ENCODE assay signal across 14 cellular contexts in genomic region chr17:1003972-1004768, GRCh38. TPM values are rescaled to one million over a fixed set of nuclear protein-coding genes. Genes with fewer than 3 reads are reported as not detected.
A peak's percentile ranks its signal among the peaks of the same experiment; 100 is the strongest.
DNase-seq lines count a peak whose midpoint lies in the region; ATAC-seq, FAIRE-seq and TF ChIP-seq lines count a peak whose summit lies in the region.
"Had no signal": no experiment of that assay in that cellular context is flagged by ENCODE, and none has a peak within 500 bp of the region (broad histone marks: within the 10 kb centered on the region; RNA-seq: fewer than 3 reads in every experiment).

No MANE protein-coding gene starts in this region.

- TF ChIP-seq CTCF in heart left ventricle (IDR thresholded peaks at IDR 0.05) (no peak), H1 (IDR thresholded peaks at IDR 0.05; ENCODE audit: control extremely low read depth in 1 of 3, insufficient read depth in 1 of 3, low read depth in 1 of 3, low read length in 3 of 3) (no peak)

- H2BK20ac ChIP-seq in H1 (ENCODE audit: low read length): no peak overlapping the region

- no peak overlapping the region for H2BK120ac ChIP-seq in H1 (replicated peaks; ENCODE audit: low read depth, low read length)
- no peak overlapping the region for H2BK120ac ChIP-seq in neuronal stem cell (ENCODE audit: low read depth, low read length)

- H4K91ac ChIP-seq in H1 (replicated peaks; ENCODE audit: insufficient read length, low read length): no peak overlapping the region
- H4K91ac ChIP-seq in neuronal stem cell (ENCODE audit: low read depth, low read length, poor library complexity): no peak overlapping the region

- H3K4ac ChIP-seq in H1 (replicated peaks; ENCODE audit: insufficient read length, low read depth, low read length) (no peak overlapping the region), neuronal stem cell (ENCODE audit: low read length) (no peak overlapping the region)

- H2AK5ac ChIP-seq in H1 (ENCODE audit: low read depth, low read length): 0 out of 2 replicates have a peak overlapping the region, but pooled peaks have one; percentile 24
- H2AK5ac ChIP-seq in neuronal stem cell (ENCODE audit: low read depth, low read length): no peak overlapping the region

- no peak overlapping the region for H2AFZ ChIP-seq in H1 (ENCODE audit: low read length)
- H2AFZ ChIP-seq in neuronal stem cell (ENCODE audit: low read length): no peak overlapping the region
- H2AFZ ChIP-seq: PC-9 had no signal

- H3K4me3 ChIP-seq in heart left ventricle (no peak overlapping the region), H1 (ENCODE audit: extremely low read depth in 1 of 4, insufficient read depth in 2 of 4, low read depth in 3 of 4, low read length in 4 of 4) (no peak overlapping the region), neuronal stem cell (ENCODE audit: low read length in 2 of 2) (no peak overlapping the region)
- H3K4me3 ChIP-seq: A549, PC-9, skin epidermis had no signal

- H3K56ac ChIP-seq in H1 (replicated peaks; ENCODE audit: insufficient read length, low read depth, low read length): no peak overlapping the region

- H3K4me2 ChIP-seq in H1 (ENCODE audit: insufficient read depth in 1 of 2, low read depth in 2 of 2, low read length in 2 of 2): no peak overlapping the region
- no peak overlapping the region for H3K4me2 ChIP-seq in neuronal stem cell (ENCODE audit: insufficient read depth, low read length, poor library complexity, severe bottlenecking)
- H3K4me2 ChIP-seq: A549, PC-9 had no signal

- H3K4me1 ChIP-seq in heart left ventricle: peaks cover 16 to 98% (median 81%) of the 10 kb centered on the region in 12 donors
- H3K4me1 ChIP-seq in H1 (replicated peaks in 1 of 4; ENCODE audit: control insufficient read depth in 3 of 4, insufficient read depth in 4 of 4, low read length in 3 of 4): peaks cover 0 to 3% (median 0%) of the 10 kb centered on the region in 4 experiments; a peak in 4 of 7 replicates
- H3K4me1 ChIP-seq in neuronal stem cell (ENCODE audit: control insufficient read depth in 2 of 2, insufficient read depth in 1 of 2, low read depth in 1 of 2, low read length in 2 of 2): no peaks in the 10 kb centered on the region
- H3K4me1 ChIP-seq: A549 had no signal

- WGBS in heart left ventricle, 4 donors: 59 to 82% (median 70%) methylated on average over 20 to 30 of the region's 30 CpGs
- WGBS in H1 (ENCODE audit: extremely low coverage in 1 of 2, insufficient coverage in 1 of 2, insufficient read length in 1 of 2, insufficient replicate concordance in 2 of 2, low coverage in 1 of 2, low lambda C conversion rate in 2 of 2, missing lambda C conversion rate in 1 of 2), 2 experiments: 85% methylated on average over 30 of the region's 30 CpGs; no CpG with 5 or more reads in 1 of the 2 experiments
- no CpG with 5 or more reads among the region's 30 CpGs for WGBS in neuronal stem cell (ENCODE audit: extremely low coverage in 2 of 2, insufficient read length in 2 of 2, insufficient replicate concordance in 1 of 2), 2 donors

- POLR2A ChIA-PET in H1 (lab: Charles Lee; ENCODE audit: partially characterized antibody): interaction anchor here (0.9 to 1.2 kb wide), 3 partner anchors 17 to 262 kb away, joined by 3 read pairs; no protein-coding TSS in a partner anchor

- intact Hi-C loops in heart left ventricle (cut with DNase I): loop anchor here in 7 of 10 donors (2.0 to 5.0 kb wide), 7 partner anchors 15 to 53 kb away; no protein-coding TSS in a partner anchor
- intact Hi-C loops in cardiac septum (cut with DNase I): loop anchor here (2.0 kb wide), 2 partner anchors 17 to 47 kb away; no protein-coding TSS in a partner anchor

- H3K18ac ChIP-seq in H1 (ENCODE audit: extremely low read depth, low read length) (no peak overlapping the region), neuronal stem cell (ENCODE audit: low read length) (no peak overlapping the region)

- CTCF ChIA-PET in H1 (lab: Charles Lee; ENCODE audit: partially characterized antibody): interaction anchor here (1.1 to 12.7 kb wide), 6 partner anchors 7 to 53 kb away, joined by 3 to 144 read pairs (median 3); partner anchors contain the start of gene TIMM22

- no peak overlapping the region for H3K9ac ChIP-seq in H1 (replicated peaks in 1 of 4; ENCODE audit: extremely low read depth in 1 of 4, low read depth in 3 of 4, low read length in 3 of 4)
- H3K9ac ChIP-seq in neuronal stem cell (ENCODE audit: low read depth, low read length, poor library complexity): no peak overlapping the region

- TF ChIP-seq EP300 in H1 (IDR thresholded peaks at IDR 0.05; ENCODE audit: borderline replicate concordance in 1 of 2, low read depth in 2 of 2, low read length in 2 of 2): no peak

- H4K8ac ChIP-seq in H1 (ENCODE audit: extremely low read depth, insufficient read depth, low read length) (no peak overlapping the region), neuronal stem cell (ENCODE audit: low read depth, low read length) (no peak overlapping the region)

- H3K36me3 ChIP-seq in heart left ventricle (peaks cover 0 to 93% (median 80%) of the 10 kb centered on the region in 9 donors), H1 (ENCODE audit: control insufficient read depth in 2 of 4, insufficient read depth in 4 of 4, low read length in 3 of 4) (peaks cover 6 to 28% (median 17%) of the 10 kb centered on the region in 4 experiments), neuronal stem cell (replicated peaks in 1 of 2; ENCODE audit: control insufficient read depth in 2 of 2, insufficient read depth in 2 of 2, low read length in 2 of 2) (peaks cover 62 to 88% of the 10 kb centered on the region in 2 donors)

- H3K27me3 ChIP-seq in heart left ventricle (no peaks in the 10 kb centered on the region), H1 (replicated peaks in 1 of 4; ENCODE audit: control insufficient read depth in 3 of 4, extremely low read depth in 1 of 4, insufficient read depth in 3 of 4, low read length in 3 of 4) (no peaks in the 10 kb centered on the region), neuronal stem cell (ENCODE audit: control insufficient read depth in 3 of 3, insufficient read depth in 3 of 3, low read depth in 1 of 3, low read length in 3 of 3) (no peaks in the 10 kb centered on the region)

- H2BK12ac ChIP-seq in H1 (ENCODE audit: low read depth, low read length) (no peak overlapping the region), neuronal stem cell (ENCODE audit: low read length) (no peak overlapping the region)

- H4K5ac ChIP-seq in H1 (ENCODE audit: insufficient read length, low read depth, low read length): no peak overlapping the region

- H2BK15ac ChIP-seq in H1 (ENCODE audit: low read length) (no peak overlapping the region), neuronal stem cell (ENCODE audit: low read length) (no peak overlapping the region)

- H3K27ac ChIP-seq in heart left ventricle (peak overlapping the region in 10 of 12 donors; percentile 45 to 89 (median 81)), H1 (ENCODE audit: low read depth, low read length) (no peak overlapping the region), neuronal stem cell (replicated peaks; ENCODE audit: low read length) (no peak overlapping the region)
- H3K27ac ChIP-seq: A549, PC-9 had no signal

- H2BK5ac ChIP-seq in H1 (ENCODE audit: low read depth, low read length) (0 out of 2 replicates have a peak overlapping the region, but pooled peaks have one; percentile 52), neuronal stem cell (ENCODE audit: low read length) (peak overlapping the region; percentile 60)

- H3K79me2 ChIP-seq in H1 (ENCODE audit: control insufficient read depth in 1 of 2, insufficient read depth in 2 of 2, low read length in 2 of 2): no peaks in the 10 kb centered on the region

- H4K20me1 ChIP-seq in H1 (replicated peaks in 1 of 2; ENCODE audit: control insufficient read depth in 1 of 2, insufficient read depth in 2 of 2, low read length in 2 of 2): peaks cover 2 to 7% of the 10 kb centered on the region in 2 experiments

- H3K9me3 ChIP-seq in heart left ventricle (no peaks in the 10 kb centered on the region), H1 (ENCODE audit: insufficient read depth in 2 of 2, low read depth in 1 of 2, low read length in 1 of 2) (no peaks in the 10 kb centered on the region), neuronal stem cell (replicated peaks in 1 of 2; ENCODE audit: control insufficient read depth in 2 of 2, insufficient read depth in 1 of 2, low read depth in 1 of 2, low read length in 2 of 2) (no peaks in the 10 kb centered on the region)
- H3K9me3 ChIP-seq: A549 had no signal

- TF ChIP-seq POLR2A in heart left ventricle (IDR thresholded peaks at IDR 0.05) (no peak), H1 (IDR thresholded peaks at IDR 0.05; ENCODE audit: control extremely low read depth in 1 of 2, low read depth in 2 of 2, low read length in 2 of 2) (0 out of 3 replicates have a peak, but pooled peaks of 1 of the 2 experiments have one; percentile 6)

- TF ChIP-seq RAD21 in H1 (IDR thresholded peaks at IDR 0.05 in 1 of 2, conservative IDR thresholded peaks at IDR 0.05 in 1 of 2; ENCODE audit: low read depth in 2 of 2, low read length in 2 of 2): no peak

- no peak for FAIRE-seq in H1 (lab: Jason Lieb, UNC)
- FAIRE-seq: A549 had no signal

- H3K14ac ChIP-seq in H1 (ENCODE audit: insufficient read length) (no peak overlapping the region), neuronal stem cell (ENCODE audit: low read length) (no peak overlapping the region)

- no peak for DNase-seq in heart left ventricle
- no peak for DNase-seq in cardiac septum (ENCODE audit: low spot score)
- DNase-seq in H1 (ENCODE audit: low read depth in 1 of 2, low spot score in 2 of 2): no peak
- DNase-seq in neuronal stem cell (ENCODE audit: low spot score): no peak
- no peak for DNase-seq in SKM-1 treated with dmso at 0.1 percent for 144 hours (lab: John Stamatoyannopoulos, UW; ENCODE audit: unreplicated experiment)
- no peak for DNase-seq in SIG-M5 (lab: John Stamatoyannopoulos, UW)
- DNase-seq in stimulated activated CD4-positive, alpha-beta T cell treated with anti-CD3 and anti-CD28 coated beads, Interleukin-4, amount 100 ng/mL, for 24 hours: no peak
- no peak for DNase-seq in GM19240 (ENCODE audit: insufficient read length, low spot score)
- DNase-seq: natural killer cell, NCI-H226, PC-9 had no signal

- no peaks in the 10 kb centered on the region for H3K23me2 ChIP-seq in H1 (ENCODE audit: low read depth, low read length)

- H3K79me1 ChIP-seq in H1 (ENCODE audit: low read depth, low read length): peaks cover 3% of the 10 kb centered on the region; the same call in 1 of the 2 replicates
- no peaks in the 10 kb centered on the region for H3K79me1 ChIP-seq in neuronal stem cell (ENCODE audit: low read depth, low read length)

- ATAC-seq in heart left ventricle: no peak
- ATAC-seq: activated naive CD4-positive, alpha-beta T cell treated with anti-CD3 and anti-CD28 coated beads, Interleukin-2, amount 50 U/mL, for 72 hours; natural killer cell had no signal

- no peak overlapping the region for H3K23ac ChIP-seq in H1 (ENCODE audit: insufficient read length)
- H3K23ac ChIP-seq in neuronal stem cell (ENCODE audit: low read depth, low read length, poor library complexity): no peak overlapping the region

RNA-seq across cellular contexts. Expression of gene TIMM22, which starts 7.2 kb away (rescaled TPM):
- total RNA-seq in heart left ventricle (10 to 100 TPM; 12.5 to 20.4 (median 16.5) TPM), cardiac septum (17.8 TPM)
- polyA plus RNA-seq in heart left ventricle (10 to 100 TPM; 16.0 to 19.8 TPM), H1 (2011; rRNA removed) (13.4 and 13.8 TPM in 2 replicates)
- total RNA-seq in H1 (2021; fragmentation: NEBNext Ultra II Directional; extraction: Animal tissue kit (Norgen Biotek cat#: 25700)): 17.2 and 17.4 TPM in 2 replicates
- 14.0 TPM for polyA plus RNA-seq in H1 (2011; cell fraction: cytosol; rRNA removed)
- polyA plus RNA-seq in H1 (2011; cell fraction: nucleus; rRNA removed): 13.2 TPM
- polyA plus RNA-seq in H1 (2012, experiment 1 of 2): 16.6 to 18.0 TPM (median 16.9 TPM) in 4 replicates
- polyA plus RNA-seq in H1 (2012, experiment 2 of 2): 20.1 TPM
- 11.2 TPM for polyA plus RNA-seq in H1 (2013, experiment 1 of 2)
- 11.6 TPM for polyA plus RNA-seq in H1 (2013, experiment 2 of 2)
- polyA minus RNA-seq in H1 (2011; rRNA and poly(A)+ RNA removed): 11.7 and 14.6 TPM in 2 replicates
- polyA minus RNA-seq in H1 (2011; cell fraction: cytosol; rRNA and poly(A)+ RNA removed): 7.2 TPM
- polyA minus RNA-seq in H1 (2011; cell fraction: nucleus; rRNA and poly(A)+ RNA removed): 18.9 TPM
- polyA plus RNA-seq in neuronal stem cell (2013, experiment 1 of 2): 9.5 TPM
- polyA plus RNA-seq in neuronal stem cell (2013, experiment 2 of 2): 9.6 TPM

RNA-seq across cellular contexts. Expression of gene NXN, which starts 24.6 kb away (rescaled TPM):
- total RNA-seq in heart left ventricle: 10 to 100 TPM in 8 of 9 donors, 1 to 10 TPM in 1; 8.9 to 20.3 (median 15.8) TPM
- polyA plus RNA-seq in heart left ventricle: 10 to 100 TPM in 1 of 2 donors, 1 to 10 TPM in 1; 8.6 to 14.1 TPM
- total RNA-seq in cardiac septum: 14.3 TPM
- 88.4 and 94.1 TPM in 2 replicates for total RNA-seq in H1 (2021; fragmentation: NEBNext Ultra II Directional; extraction: Animal tissue kit (Norgen Biotek cat#: 25700))
- polyA plus RNA-seq in H1 (2011; rRNA removed): 107 and 205 TPM in 2 replicates
- 64.0 TPM for polyA plus RNA-seq in H1 (2011; cell fraction: cytosol; rRNA removed)
- polyA plus RNA-seq in H1 (2011; cell fraction: nucleus; rRNA removed): 91.0 TPM
- polyA plus RNA-seq in H1 (2012, experiment 1 of 2): 66.9 to 74.9 TPM (median 72.0 TPM) in 4 replicates
- 66.3 TPM for polyA plus RNA-seq in H1 (2012, experiment 2 of 2)
- 53.1 TPM for polyA plus RNA-seq in H1 (2013, experiment 1 of 2)
- polyA plus RNA-seq in H1 (2013, experiment 2 of 2): 63.6 TPM
- 85.6 and 114 TPM in 2 replicates for polyA minus RNA-seq in H1 (2011; rRNA and poly(A)+ RNA removed)
- polyA minus RNA-seq in H1 (2011; cell fraction: cytosol; rRNA and poly(A)+ RNA removed): 74.2 TPM
- polyA minus RNA-seq in H1 (2011; cell fraction: nucleus; rRNA and poly(A)+ RNA removed): 46.8 TPM
- polyA plus RNA-seq in neuronal stem cell (2013, experiment 1 of 2): 68.2 TPM
- 67.4 TPM for polyA plus RNA-seq in neuronal stem cell (2013, experiment 2 of 2)

Comparison
In these comparisons a context has a peak if more than half of its experiments do, and no peak if none do; other contexts are left out.
1. H3K27ac ChIP-seq: peak in heart left ventricle (10 of 12); none in H1 (single experiment) and neuronal stem cell (single experiment).